In genomic region chr10:123588386-123588914, GRCh38 we compare ENCODE assay signal across 6 cellular contexts.
"Had no signal": no experiment of that assay in that cellular context is flagged by ENCODE, and none has a peak within 500 bp of the region (broad histone marks: within the 10 kb centered on the region; RNA-seq: fewer than 3 reads in every experiment).

No MANE protein-coding gene starts in this region.

- FAIRE-seq: HepG2 had no signal

- H3K27ac Mint-ChIP-seq: IgD-negative memory B cell had no signal

- H3K9me3 Mint-ChIP-seq: IgD-negative memory B cell had no signal

- H3K4me3 Mint-ChIP-seq: IgD-negative memory B cell had no signal

- H3K36me3 Mint-ChIP-seq: IgD-negative memory B cell had no signal

- H3K4me1 Mint-ChIP-seq: IgD-negative memory B cell had no signal

- ATAC-seq: HepG2 had no signal

- DNase-seq: GOT3, H7, HCEC 1CT, KBM-7 had no signal
